17 cellular contexts compared by ENCODE assay signal in genomic region chr10:104734408-104734807, GRCh38.
"Had no signal": no experiment of that assay in that cellular context is flagged by ENCODE, and none has a peak within 500 bp of the region (broad histone marks: within the 10 kb centered on the region; RNA-seq: fewer than 3 reads in every experiment).

No MANE protein-coding gene starts in this region.

- DNase-seq: activated CD4-positive, alpha-beta memory T cell treated with anti-CD3 and anti-CD28 coated beads for 36 hours; activated CD4-positive, alpha-beta T cell treated with anti-CD3 and anti-CD28 coated beads for 48 hours; activated naive CD4-positive, alpha-beta T cell treated with Interleukin-2 at 50 U/mL for 16 hours; activated naive CD8-positive, alpha-beta T cell treated with anti-CD3 and anti-CD28 coated beads, Interleukin-2, amount 10 ng/mL, durations not matched to agents 7 days and 5 days; activated T-cell treated with anti-CD3 and anti-CD28 coated beads, Interleukin-2, amount 50 U/mL, for 48 hours; amniotic stem cell; dermis blood vessel endothelial cell; effector CD8-positive, alpha-beta T cell; glutamatergic neuron; stimulated activated CD4-positive, alpha-beta T cell treated with anti-CD3 and anti-CD28 coated beads, Interleukin-4, amount 100 ng/mL, for 24 hours; stimulated activated naive CD8-positive, alpha-beta T cell treated with anti-CD3 and anti-CD28 coated beads, Interleukin-15, Interleukin-2, amounts not matched to agents 100 U/mL and 50 U/mL, for 24 hours; upper lobe of right lung had no signal

- H3K27me3 ChIP-seq: ovary, right atrium auricular region, upper lobe of right lung had no signal

- H2AFZ ChIP-seq: hepatocyte had no signal

- H3K27ac Mint-ChIP-seq: activated CD4-positive, alpha-beta memory T cell treated with anti-CD3 and anti-CD28 coated beads for 36 hours; activated naive CD8-positive, alpha-beta T cell treated with anti-CD3 and anti-CD28 coated beads, Interleukin-2, amount 10 ng/mL, durations not matched to agents 7 days and 5 days; T-helper 1 cell treated with Interleukin-12 subunit alpha and Interleukin-12 subunit beta and Interleukin-4 antibody, amounts not matched to agents 30 μg/mL and 1 μg/mL, for 36 hours had no signal

- H3K36me3 Mint-ChIP-seq: activated CD4-positive, alpha-beta memory T cell treated with anti-CD3 and anti-CD28 coated beads for 36 hours; activated naive CD8-positive, alpha-beta T cell treated with anti-CD3 and anti-CD28 coated beads, Interleukin-2, amount 10 ng/mL, durations not matched to agents 7 days and 5 days had no signal

- H3K36me3 ChIP-seq: ovary, prostate gland, right atrium auricular region, upper lobe of right lung had no signal

- H3K79me2 ChIP-seq: hepatocyte had no signal

- H3K4me3 ChIP-seq: hepatocyte, ovary, prostate gland, right atrium auricular region, upper lobe of right lung had no signal

- H3K4me1 Mint-ChIP-seq: activated naive CD8-positive, alpha-beta T cell treated with anti-CD3 and anti-CD28 coated beads, Interleukin-2, amount 10 ng/mL, durations not matched to agents 7 days and 5 days had no signal

- H3K4me1 ChIP-seq: prostate gland, upper lobe of right lung had no signal

- H3K9me3 ChIP-seq: ovary, prostate gland, right atrium auricular region, upper lobe of right lung had no signal

- H3K4me3 Mint-ChIP-seq: activated CD4-positive, alpha-beta memory T cell treated with anti-CD3 and anti-CD28 coated beads for 36 hours; activated naive CD8-positive, alpha-beta T cell treated with anti-CD3 and anti-CD28 coated beads, Interleukin-2, amount 10 ng/mL, durations not matched to agents 7 days and 5 days; T-helper 1 cell treated with Interleukin-12 subunit alpha and Interleukin-12 subunit beta and Interleukin-4 antibody, amounts not matched to agents 30 μg/mL and 1 μg/mL, for 36 hours had no signal

- ATAC-seq: stimulated activated naive CD8-positive, alpha-beta T cell treated with anti-CD3 and anti-CD28 coated beads, Interleukin-15, Interleukin-2, amounts not matched to agents 100 U/mL and 50 U/mL, for 24 hours; upper lobe of right lung had no signal

- H3K27ac ChIP-seq: hepatocyte, ovary, prostate gland, right atrium auricular region, upper lobe of right lung had no signal

- H3K9me3 Mint-ChIP-seq: activated CD4-positive, alpha-beta memory T cell treated with anti-CD3 and anti-CD28 coated beads for 36 hours; activated naive CD8-positive, alpha-beta T cell treated with anti-CD3 and anti-CD28 coated beads, Interleukin-2, amount 10 ng/mL, durations not matched to agents 7 days and 5 days; T-helper 1 cell treated with Interleukin-12 subunit alpha and Interleukin-12 subunit beta and Interleukin-4 antibody, amounts not matched to agents 30 μg/mL and 1 μg/mL, for 36 hours had no signal
